In genomic region chr11:72982286-72982685, GRCh38 we compare ENCODE assay signal across 19 cellular contexts.
A peak's percentile ranks its signal among the peaks of the same experiment; 100 is the strongest.
DNase-seq lines count a peak whose midpoint lies in the region; ATAC-seq, FAIRE-seq and TF ChIP-seq lines count a peak whose summit lies in the region.
"Had no signal": no experiment of that assay in that cellular context is flagged by ENCODE, and none has a peak within 500 bp of the region (broad histone marks: within the 10 kb centered on the region; RNA-seq: fewer than 3 reads in every experiment).

No MANE protein-coding gene starts in this region.

- H3K4me1 Mint-ChIP-seq in activated naive CD8-positive, alpha-beta T cell treated with anti-CD3 and anti-CD28 coated beads, Interleukin-2, amount 50 U/mL, for 24 hours = peaks cover 8% of the 10 kb centered on the region
- peaks cover 35 to 57% (median 41%) of the 10 kb centered on the region in 3 donors for H3K4me1 Mint-ChIP-seq in naive B cell

- H3K4me3 Mint-ChIP-seq in activated naive CD8-positive, alpha-beta T cell treated with anti-CD3 and anti-CD28 coated beads, Interleukin-2, amount 50 U/mL, for 24 hours = no peak overlapping the region
- H3K4me3 Mint-ChIP-seq in naive B cell = peak overlapping the region in 1 of 8 donors; percentile 24
- H3K4me3 Mint-ChIP-seq: CD8-positive, alpha-beta memory T cell; H9 had no signal

- H3K36me3 ChIP-seq in right lobe of liver = peaks cover 0 to 8% (median 4%) of the 10 kb centered on the region in 4 donors
- peaks cover 12 to 56% of the 10 kb centered on the region in 2 experiments for H3K36me3 ChIP-seq in HepG2 (replicated peaks in 1 of 2; ENCODE audit: control insufficient read depth in 1 of 2, insufficient read depth in 2 of 2, low read length in 2 of 2)

- H3K27ac Mint-ChIP-seq in activated naive CD8-positive, alpha-beta T cell treated with anti-CD3 and anti-CD28 coated beads, Interleukin-2, amount 50 U/mL, for 24 hours = peak overlapping the region; percentile 32
- peak overlapping the region in 5 of 6 donors; percentile 16 to 76 (median 70) for H3K27ac Mint-ChIP-seq in naive B cell
- H3K27ac Mint-ChIP-seq: CD8-positive, alpha-beta memory T cell had no signal

- ATAC-seq in right lobe of liver (peak in 3 of 4 donors; percentile 15 to 45 (median 25)), HepG2 (no peak), naive B cell (ENCODE audit: low read depth in 2 of 2) (no peak), GM21360 (IDR thresholded peaks at IDR 0.05; ENCODE audit: unreplicated experiment) (no peak), HG03439 (IDR thresholded peaks at IDR 0.05; ENCODE audit: unreplicated experiment) (no peak)
- no peak for ATAC-seq in activated naive CD8-positive, alpha-beta T cell treated with anti-CD3 and anti-CD28 coated beads, Interleukin-2, amount 50 U/mL, for 24 hours
- ATAC-seq: A549 had no signal

- TF ChIP-seq CTCF in right lobe of liver (IDR thresholded peaks at IDR 0.05) (no peak), HepG2 (CRISPR knock-in tag; IDR thresholded peaks at IDR 0.05) (no peak)

- intact Hi-C loops in right lobe of liver (cut with DNase I) (no loop called here), HepG2 (cut with micrococcal nuclease; ENCODE audit: unreplicated experiment) (no loop called here)

- H3K9me3 ChIP-seq in right lobe of liver (no peaks in the 10 kb centered on the region), HepG2 (ENCODE audit: low read length) (no peaks in the 10 kb centered on the region)

- H3K27me3 Mint-ChIP-seq in activated naive CD8-positive, alpha-beta T cell treated with anti-CD3 and anti-CD28 coated beads, Interleukin-2, amount 50 U/mL, for 24 hours = no peaks in the 10 kb centered on the region
- no peaks in the 10 kb centered on the region for H3K27me3 Mint-ChIP-seq in naive B cell
- H3K27me3 Mint-ChIP-seq: CD8-positive, alpha-beta memory T cell had no signal

- no peak for TF ChIP-seq RAD21 in HepG2 (CRISPR knock-in tag; IDR thresholded peaks at IDR 0.05)

- no peak for FAIRE-seq in HepG2 (lab: Jason Lieb, UNC)
- FAIRE-seq: A549 had no signal

- TF ChIP-seq EP300 in HepG2 (IDR thresholded peaks at IDR 0.05; ENCODE audit: low read depth in 2 of 2, low read length in 2 of 2) (no peak), HepG2 (CRISPR knock-in tag; IDR thresholded peaks at IDR 0.05; ENCODE audit: borderline replicate concordance) (no peak)

- H3K36me3 Mint-ChIP-seq in activated naive CD8-positive, alpha-beta T cell treated with anti-CD3 and anti-CD28 coated beads, Interleukin-2, amount 50 U/mL, for 24 hours (ENCODE audit: low read depth) = peaks cover 38% of the 10 kb centered on the region
- H3K36me3 Mint-ChIP-seq in naive B cell = peaks cover 32 to 37% of the 10 kb centered on the region in 2 donors

- TF ChIP-seq POLR2A in right lobe of liver (IDR thresholded peaks at IDR 0.05) = no peak
- no peak for TF ChIP-seq POLR2A in HepG2 (IDR thresholded peaks at IDR 0.05; ENCODE audit: insufficient read depth in 1 of 2, low read depth in 2 of 2, low read length in 2 of 2)

- CTCF ChIA-PET in HepG2 (lab: Yijun Ruan, JAX; ENCODE audit: low intra/inter-chr PET ratio, low total read pairs) = no interaction called here

- H3K27ac ChIP-seq in right lobe of liver (peak overlapping the region in 1 of 3 donors; percentile 2), HepG2 (ENCODE audit: extremely low read length, insufficient read depth, low read length) (no peak overlapping the region)
- H3K27ac ChIP-seq: A549, BLaER1 had no signal

- DNase-seq in right lobe of liver (no peak), HepG2 (ENCODE audit: low spot score) (no peak), naive B cell (no peak), iPS-NIHi11 (ENCODE audit: low spot score) (no peak)
- no peak for DNase-seq in activated naive CD8-positive, alpha-beta T cell treated with anti-CD3 and anti-CD28 coated beads, Interleukin-2, amount 50 U/mL, for 24 hours
- DNase-seq: CD8-positive, alpha-beta memory T cell; DMS79; H9; MM.1S; NCI-H1092; NCI-H1436 treated with DMSO at 0.1 percent for 48 hours; NCI-H2029 treated with DMSO at 0.1 percent for 48 hours; NCI-H748 treated with DMSO at 0.1 percent for 48 hours; RPMI8226; SHP77 treated with DMSO at 0.1 percent for 48 hours had no signal

- no peaks in the 10 kb centered on the region for H3K79me2 ChIP-seq in HepG2 (ENCODE audit: insufficient read depth, low read length)

- no peak overlapping the region for H2AFZ ChIP-seq in HepG2 (ENCODE audit: low read length)

- POLR2A ChIA-PET in HepG2 (lab: Yijun Ruan, JAX) = no interaction called here

- H3K9me3 Mint-ChIP-seq in activated naive CD8-positive, alpha-beta T cell treated with anti-CD3 and anti-CD28 coated beads, Interleukin-2, amount 50 U/mL, for 24 hours = no peaks in the 10 kb centered on the region
- H3K9me3 Mint-ChIP-seq in naive B cell = peaks cover 0 to 8% (median 1%) of the 10 kb centered on the region in 7 donors

- H3K4me3 ChIP-seq in right lobe of liver = no peak overlapping the region
- no peak overlapping the region for H3K4me3 ChIP-seq in HepG2 (replicated peaks in 1 of 3; ENCODE audit: insufficient read depth in 1 of 3, low read depth in 2 of 3, low read length in 3 of 3)
- H3K4me3 ChIP-seq: A549, BLaER1 had no signal

- in situ Hi-C loops in HepG2 (cut with HindIII; ENCODE audit: extremely low pct_ligation_motif_present, low pct_unique_long_range_greater_than_20kb) = no loop called here

- H4K20me1 ChIP-seq in HepG2 (ENCODE audit: insufficient read depth, low read length) = no peaks in the 10 kb centered on the region; the same call in 1 of the 2 replicates
- H4K20me1 ChIP-seq: BLaER1 had no signal

- H3K27me3 ChIP-seq in right lobe of liver = no peaks in the 10 kb centered on the region
- no peaks in the 10 kb centered on the region for H3K27me3 ChIP-seq in HepG2 (ENCODE audit: control insufficient read depth in 1 of 2, insufficient read depth in 2 of 2, low read length in 2 of 2)
- H3K27me3 ChIP-seq: BLaER1 had no signal

- H3K9ac ChIP-seq in HepG2 (ENCODE audit: insufficient read depth, low read depth, low read length) = no peak overlapping the region
- H3K9ac ChIP-seq: BLaER1 had no signal

- H3K4me2 ChIP-seq in HepG2 (ENCODE audit: low read depth, low read length) = no peak overlapping the region
- H3K4me2 ChIP-seq: A549, BLaER1 had no signal

- 50% methylated on average over 1 of the region's 1 CpG for WGBS in right lobe of liver (ENCODE audit: insufficient coverage, low coverage, low lambda C conversion rate, missing lambda C conversion rate)
- WGBS in HepG2 (ENCODE audit: low lambda C conversion rate) = 97% methylated on average over 1 of the region's 1 CpG

- H3K4me1 ChIP-seq in right lobe of liver = no peaks in the 10 kb centered on the region
- peaks cover 6% of the 10 kb centered on the region; the same call in 1 of the 2 replicates for H3K4me1 ChIP-seq in HepG2 (ENCODE audit: insufficient read depth, low read length)
- H3K4me1 ChIP-seq: A549, BLaER1 had no signal

- BruUV-seq in HepG2 (replicated peaks; lab: Mats Ljungman, UMichigan) = no TSS peak

TF ChIP-seq in HepG2, 621 proteins besides CTCF, POLR2A, EP300 and RAD21:
- TF ChIP-seq NR1H2 (CRISPR knock-in tag; IDR thresholded peaks at IDR 0.05; ENCODE audit: borderline replicate concordance, low read depth) (no peak), SMAD3 (CRISPR knock-in tag; IDR thresholded peaks at IDR 0.05) (no peak), FOSL1 (CRISPR knock-in tag; IDR thresholded peaks at IDR 0.05; ENCODE audit: borderline replicate concordance) (no peak), ZNF709 (CRISPR knock-in tag; IDR thresholded peaks at IDR 0.05) (no peak), FOSL2 (CRISPR knock-in tag; IDR thresholded peaks at IDR 0.05) (no peak), ATF7-NPFF (CRISPR knock-in tag; IDR thresholded peaks at IDR 0.05; ENCODE audit: low read depth) (no peak), ZFP90 (CRISPR knock-in tag; IDR thresholded peaks at IDR 0.05; ENCODE audit: borderline replicate concordance) (no peak), YEATS2 (CRISPR knock-in tag; IDR thresholded peaks at IDR 0.05; ENCODE audit: borderline replicate concordance) (no peak), KLF15 (CRISPR knock-in tag; IDR thresholded peaks at IDR 0.05; ENCODE audit: borderline replicate concordance) (no peak), GATAD2A (CRISPR knock-in tag; IDR thresholded peaks at IDR 0.05) (no peak), ZNF556 (CRISPR knock-in tag; IDR thresholded peaks at IDR 0.05; ENCODE audit: borderline replicate concordance) (no peak), ZNF75D (CRISPR knock-in tag; IDR thresholded peaks at IDR 0.05; ENCODE audit: borderline replicate concordance) (no peak)
- TF ChIP-seq, protein P1, sequence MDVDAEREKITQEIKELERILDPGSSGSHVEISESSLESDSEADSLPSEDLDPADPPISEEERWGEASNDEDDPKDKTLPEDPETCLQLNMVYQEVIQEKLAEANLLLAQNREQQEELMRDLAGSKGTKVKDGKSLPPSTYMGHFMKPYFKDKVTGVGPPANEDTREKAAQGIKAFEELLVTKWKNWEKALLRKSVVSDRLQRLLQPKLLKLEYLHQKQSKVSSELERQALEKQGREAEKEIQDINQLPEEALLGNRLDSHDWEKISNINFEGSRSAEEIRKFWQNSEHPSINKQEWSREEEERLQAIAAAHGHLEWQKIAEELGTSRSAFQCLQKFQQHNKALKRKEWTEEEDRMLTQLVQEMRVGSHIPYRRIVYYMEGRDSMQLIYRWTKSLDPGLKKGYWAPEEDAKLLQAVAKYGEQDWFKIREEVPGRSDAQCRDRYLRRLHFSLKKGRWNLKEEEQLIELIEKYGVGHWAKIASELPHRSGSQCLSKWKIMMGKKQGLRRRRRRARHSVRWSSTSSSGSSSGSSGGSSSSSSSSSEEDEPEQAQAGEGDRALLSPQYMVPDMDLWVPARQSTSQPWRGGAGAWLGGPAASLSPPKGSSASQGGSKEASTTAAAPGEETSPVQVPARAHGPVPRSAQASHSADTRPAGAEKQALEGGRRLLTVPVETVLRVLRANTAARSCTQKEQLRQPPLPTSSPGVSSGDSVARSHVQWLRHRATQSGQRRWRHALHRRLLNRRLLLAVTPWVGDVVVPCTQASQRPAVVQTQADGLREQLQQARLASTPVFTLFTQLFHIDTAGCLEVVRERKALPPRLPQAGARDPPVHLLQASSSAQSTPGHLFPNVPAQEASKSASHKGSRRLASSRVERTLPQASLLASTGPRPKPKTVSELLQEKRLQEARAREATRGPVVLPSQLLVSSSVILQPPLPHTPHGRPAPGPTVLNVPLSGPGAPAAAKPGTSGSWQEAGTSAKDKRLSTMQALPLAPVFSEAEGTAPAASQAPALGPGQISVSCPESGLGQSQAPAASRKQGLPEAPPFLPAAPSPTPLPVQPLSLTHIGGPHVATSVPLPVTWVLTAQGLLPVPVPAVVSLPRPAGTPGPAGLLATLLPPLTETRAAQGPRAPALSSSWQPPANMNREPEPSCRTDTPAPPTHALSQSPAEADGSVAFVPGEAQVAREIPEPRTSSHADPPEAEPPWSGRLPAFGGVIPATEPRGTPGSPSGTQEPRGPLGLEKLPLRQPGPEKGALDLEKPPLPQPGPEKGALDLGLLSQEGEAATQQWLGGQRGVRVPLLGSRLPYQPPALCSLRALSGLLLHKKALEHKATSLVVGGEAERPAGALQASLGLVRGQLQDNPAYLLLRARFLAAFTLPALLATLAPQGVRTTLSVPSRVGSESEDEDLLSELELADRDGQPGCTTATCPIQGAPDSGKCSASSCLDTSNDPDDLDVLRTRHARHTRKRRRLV (CRISPR knock-in tag; IDR thresholded peaks at IDR 0.05) = no peak

Comparison
In these comparisons a context has a peak if more than half of its experiments do, and no peak if none do; other contexts are left out.
1. ATAC-seq: peak in right lobe of liver (3 of 4); none in HepG2 (single experiment), activated naive CD8-positive, alpha-beta T cell treated with anti-CD3 and anti-CD28 coated beads, Interleukin-2, amount 50 U/mL, for 24 hours (single experiment), naive B cell (0 of 2), GM21360 (single experiment) and HG03439 (single experiment).